In genomic region chr22:37413546-37413945, GRCh38 we compare ENCODE assay signal across 1 cellular context.
A peak's percentile ranks its signal among the peaks of the same experiment; 100 is the strongest.
TF ChIP-seq lines count a peak whose summit lies in the region.

No MANE protein-coding gene starts in this region.

TF ChIP-seq in K562, 482 proteins besides CTCF, POLR2A, EP300 and RAD21 (continued from another document):
- TF ChIP-seq CHD7 (IDR thresholded peaks at IDR 0.05; ENCODE audit: low read depth, low read length) (no peak), BCOR (IDR thresholded peaks at IDR 0.05) (peak; percentile 8; the same call in 1 of the 2 replicates), HNRNPLL (IDR thresholded peaks at IDR 0.05; ENCODE audit: low read depth, low read length, poor library complexity, severe bottlenecking) (no peak), RB1 (IDR thresholded peaks at IDR 0.05; ENCODE audit: low read depth) (no peak)
TF ChIP-seq in K562: peak in this region for 2.
